1 cellular context compared by ENCODE assay signal in the genomic region with DNA sequence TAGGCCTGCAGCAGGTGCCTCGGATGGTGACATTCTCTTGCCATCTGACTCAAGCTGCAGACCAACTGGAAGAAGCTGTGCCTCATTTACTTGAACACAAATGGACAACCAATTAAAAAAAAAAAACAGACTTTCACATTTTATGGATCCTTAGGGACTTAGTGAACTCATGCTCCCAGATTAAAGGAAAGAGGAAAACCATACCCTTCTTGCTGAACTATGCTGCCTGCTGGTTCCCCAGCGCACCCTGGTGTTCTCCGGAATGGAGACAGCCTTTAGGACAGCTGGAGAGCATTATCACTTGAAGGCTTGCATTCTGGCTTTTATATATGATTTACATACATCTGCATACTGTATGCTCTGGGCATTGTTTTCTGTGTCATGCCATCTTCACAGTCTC.
TF ChIP-seq lines count a peak whose summit lies in the region.

No MANE protein-coding gene starts in this region.

TF ChIP-seq in GM23338, 12 proteins besides CTCF, POLR2A, EP300 and RAD21 (continued from another document):
- 0 out of 2 replicates have a peak, but pooled peaks have one; percentile 69 for TF ChIP-seq ZNF462 (CRISPR knock-in tag; IDR thresholded peaks at IDR 0.05)
- no peak for TF ChIP-seq STAT1 (IDR thresholded peaks at IDR 0.05; ENCODE audit: unreplicated experiment)
